8 cellular contexts compared by ENCODE assay signal in the genomic region with DNA sequence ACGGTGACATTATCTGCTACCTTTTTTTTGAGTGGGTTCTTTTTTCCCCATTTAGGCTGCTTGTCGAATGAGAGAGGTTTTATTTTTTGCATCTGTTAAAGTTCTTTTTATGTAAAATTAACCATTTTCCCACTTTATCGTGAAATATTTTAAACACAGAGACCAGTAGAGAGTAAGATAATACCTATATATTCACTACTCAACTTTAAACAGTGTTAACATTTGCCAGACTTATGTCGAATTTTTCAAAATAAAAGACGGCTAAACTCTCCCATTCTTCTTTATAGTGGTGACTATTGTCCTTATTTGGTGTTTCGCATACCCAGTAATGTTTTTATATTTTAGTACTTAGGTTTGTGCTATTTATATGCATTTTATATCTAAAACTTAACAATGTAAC. TPM values are rescaled to one million over a fixed set of nuclear protein-coding genes. Genes with fewer than 3 reads are reported as not detected.
DNase-seq lines count a peak whose midpoint lies in the region; ATAC-seq, FAIRE-seq and TF ChIP-seq lines count a peak whose summit lies in the region.

No MANE protein-coding gene starts in this region.

- FAIRE-seq in GM12892 (lab: Jason Lieb, UNC): no peak

- TF ChIP-seq POLR2A in GM12892 (IDR thresholded peaks at IDR 0.05; ENCODE audit: low read depth, low read length): no peak

- WGBS in right cardiac atrium: 41% methylated on average over 6 of the region's 6 CpGs

- TF ChIP-seq CTCF in HEK293 (tag by site-specific recombination; IDR thresholded peaks at IDR 0.05) (no peak), activated B cell treated with CpG ODN at 0.5 μM for 24 hours (IDR thresholded peaks at IDR 0.05) (no peak)

- H3K4me3 Mint-ChIP-seq in activated B cell treated with CpG ODN at 0.5 μM for 24 hours: peak overlapping the region; percentile 99
- H3K4me3 Mint-ChIP-seq in stimulated activated effector memory CD8-positive, alpha-beta T cell treated with anti-CD3 and anti-CD28 coated beads, Interleukin-12 subunit alpha, Interleukin-12 subunit beta, amount 100 ng/mL, for 72 hours: peak overlapping the region; percentile 93

- peaks cover 31% of the 10 kb centered on the region for H3K4me1 Mint-ChIP-seq in activated B cell treated with CpG ODN at 0.5 μM for 24 hours
- peaks cover 22% of the 10 kb centered on the region for H3K4me1 Mint-ChIP-seq in stimulated activated effector memory CD8-positive, alpha-beta T cell treated with anti-CD3 and anti-CD28 coated beads, Interleukin-12 subunit alpha, Interleukin-12 subunit beta, amount 100 ng/mL, for 72 hours

- H3K36me3 Mint-ChIP-seq in activated B cell treated with CpG ODN at 0.5 μM for 24 hours (ENCODE audit: low read depth): peaks cover 28% of the 10 kb centered on the region
- H3K36me3 Mint-ChIP-seq in stimulated activated effector memory CD8-positive, alpha-beta T cell treated with anti-CD3 and anti-CD28 coated beads, Interleukin-12 subunit alpha, Interleukin-12 subunit beta, amount 100 ng/mL, for 72 hours: peaks cover 11% of the 10 kb centered on the region

- H3K36me3 ChIP-seq in HEK293 (ENCODE audit: control insufficient read depth in 2 of 2, insufficient read depth in 1 of 2, low read length in 2 of 2): peaks cover 6 to 19% of the 10 kb centered on the region in 2 experiments

- intact Hi-C loops in activated B cell treated with CpG ODN at 0.5 μM for 24 hours (cut with micrococcal nuclease): loop anchor here (5.0 kb wide), 2 partner anchors 454 to 869 kb away; a partner anchor contains a TSS
- intact Hi-C loops in right cardiac atrium (cut with DNase I): no loop called here

- no peaks in the 10 kb centered on the region for H3K27me3 Mint-ChIP-seq in activated B cell treated with CpG ODN at 0.5 μM for 24 hours

- ATAC-seq in activated B cell treated with CpG ODN at 0.5 μM for 24 hours (ENCODE audit: low read depth) (no peak), right cardiac atrium (no peak), GM19395 (IDR thresholded peaks at IDR 0.05; ENCODE audit: unreplicated experiment) (no peak), HG02678 (IDR thresholded peaks at IDR 0.05; ENCODE audit: unreplicated experiment) (no peak)
- ATAC-seq in stimulated activated effector memory CD8-positive, alpha-beta T cell treated with anti-CD3 and anti-CD28 coated beads, Interleukin-12 subunit alpha, Interleukin-12 subunit beta, amount 100 ng/mL, for 72 hours: no peak

- peak overlapping the region; percentile 98 for H3K27ac Mint-ChIP-seq in activated B cell treated with CpG ODN at 0.5 μM for 24 hours
- H3K27ac Mint-ChIP-seq in stimulated activated effector memory CD8-positive, alpha-beta T cell treated with anti-CD3 and anti-CD28 coated beads, Interleukin-12 subunit alpha, Interleukin-12 subunit beta, amount 100 ng/mL, for 72 hours: no peak overlapping the region

- no peak for DNase-seq in activated B cell treated with CpG ODN at 0.5 μM for 24 hours
- DNase-seq in right cardiac atrium: no peak
- DNase-seq in stimulated activated effector memory CD8-positive, alpha-beta T cell treated with anti-CD3 and anti-CD28 coated beads, Interleukin-12 subunit alpha, Interleukin-12 subunit beta, amount 100 ng/mL, for 72 hours (ENCODE audit: low spot score in 2 of 2): no peak
- no peak for DNase-seq in GM12892 (ENCODE audit: insufficient read length)
- no peak for DNase-seq in putamen (ENCODE audit: low spot score)

- CTCF ChIA-PET in HEK293 (lab: Yijun Ruan, JAX): no interaction called here
- CTCF ChIA-PET in activated B cell treated with CpG ODN at 0.5 μM for 24 hours (lab: Charles Lee): no interaction called here

- H3K4me1 ChIP-seq in HEK293 (ENCODE audit: control insufficient read depth, insufficient read depth, low read length) (peaks cover 5% of the 10 kb centered on the region), right cardiac atrium (ENCODE audit: control insufficient read depth, insufficient read depth, low read length) (no peaks in the 10 kb centered on the region)

- H3K27ac ChIP-seq in HEK293 (ENCODE audit: extremely low read depth, low read depth, low read length) (peak overlapping the region; percentile 82; the same call in 1 of the 2 replicates), right cardiac atrium (ENCODE audit: low read length) (no peak overlapping the region)

- no peaks in the 10 kb centered on the region for H3K9me3 ChIP-seq in HEK293 (ENCODE audit: control insufficient read depth, insufficient read depth, low read depth, low read length)
- no peaks in the 10 kb centered on the region for H3K9me3 ChIP-seq in right cardiac atrium (ENCODE audit: control insufficient read depth, low read length)

- POLR2A ChIA-PET in HEK293 (lab: Yijun Ruan, JAX) (no interaction called here), activated B cell treated with CpG ODN at 0.5 μM for 24 hours (lab: Charles Lee) (no interaction called here)

- H3K4me3 ChIP-seq in HEK293 (ENCODE audit: low read depth, low read length) (peak overlapping the region; percentile 84), right cardiac atrium (ENCODE audit: low read length) (peak overlapping the region; percentile 88)

- no peaks in the 10 kb centered on the region for H3K9me3 Mint-ChIP-seq in activated B cell treated with CpG ODN at 0.5 μM for 24 hours
- H3K9me3 Mint-ChIP-seq in stimulated activated effector memory CD8-positive, alpha-beta T cell treated with anti-CD3 and anti-CD28 coated beads, Interleukin-12 subunit alpha, Interleukin-12 subunit beta, amount 100 ng/mL, for 72 hours: no peaks in the 10 kb centered on the region

- H3K27me3 ChIP-seq in right cardiac atrium (ENCODE audit: control insufficient read depth, insufficient read depth): no peaks in the 10 kb centered on the region

TF ChIP-seq in HEK293, 187 proteins besides CTCF, POLR2A, EP300 and RAD21:
- TF ChIP-seq, protein P1, sequence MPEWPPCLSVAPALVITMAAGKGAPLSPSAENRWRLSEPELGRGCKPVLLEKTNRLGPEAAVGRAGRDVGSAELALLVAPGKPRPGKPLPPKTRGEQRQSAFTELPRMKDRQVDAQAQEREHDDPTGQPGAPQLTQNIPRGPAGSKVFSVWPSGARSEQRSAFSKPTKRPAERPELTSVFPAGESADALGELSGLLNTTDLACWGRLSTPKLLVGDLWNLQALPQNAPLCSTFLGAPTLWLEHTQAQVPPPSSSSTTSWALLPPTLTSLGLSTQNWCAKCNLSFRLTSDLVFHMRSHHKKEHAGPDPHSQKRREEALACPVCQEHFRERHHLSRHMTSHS (tag by site-specific recombination; IDR thresholded peaks at IDR 0.05): no peak
- peak; percentile 75 for TF ChIP-seq MYNN (tag by site-specific recombination; IDR thresholded peaks at IDR 0.05; ENCODE audit: borderline replicate concordance)
TF ChIP-seq in HEK293: peak in this region for 1.

RNA-seq across cellular contexts. Expression of a gene that starts 0.7 kb away (rescaled TPM):
- total RNA-seq in activated B cell treated with CpG ODN at 0.5 μM for 24 hours (7.0 and 7.8 TPM in 2 replicates), right cardiac atrium (1 to 10 TPM; 3.4 to 4.6 (median 3.8) TPM)
- polyA plus RNA-seq in right cardiac atrium: 2.9 TPM
- 9.2 TPM for polyA plus RNA-seq in GM12892 (2012; ENCODE audit: missing spikeins)

RNA-seq across cellular contexts. Expression of a gene that starts 1.3 kb away (rescaled TPM):
- total RNA-seq in activated B cell treated with CpG ODN at 0.5 μM for 24 hours (14.4 and 17.8 TPM in 2 replicates), right cardiac atrium (10 to 100 TPM; 19.8 to 23.8 (median 21.5) TPM)
- polyA plus RNA-seq in right cardiac atrium: 12.4 TPM
- polyA plus RNA-seq in GM12892 (2012; ENCODE audit: missing spikeins): 9.5 TPM

RNA-seq across cellular contexts. Expression of a gene that starts 46.9 kb away (rescaled TPM):
- total RNA-seq in activated B cell treated with CpG ODN at 0.5 μM for 24 hours (2.0 and 2.2 TPM in 2 replicates), right cardiac atrium (1 to 10 TPM; 5.1 to 6.4 (median 6.1) TPM)
- 3.4 TPM for polyA plus RNA-seq in right cardiac atrium
- polyA plus RNA-seq in GM12892 (2012; ENCODE audit: missing spikeins): 7.6 TPM
